In genomic region chr12:38905480-38906351, GRCh38 we compare ENCODE assay signal across 8 cellular contexts. TPM values are rescaled to one million over a fixed set of nuclear protein-coding genes. Genes with fewer than 3 reads are reported as not detected.
A peak's percentile ranks its signal among the peaks of the same experiment; 100 is the strongest.
DNase-seq lines count a peak whose midpoint lies in the region; ATAC-seq and TF ChIP-seq lines count a peak whose summit lies in the region.

Gene CPNE8, minus strand, starts transcription at chr12:38905591. Its CDS starts 57 bp downstream, at chr12:38905534.

- intact Hi-C loops in left cardiac atrium (cut with DNase I) (loop anchor here in 1 of 2 donors (5.0 kb wide), 1 partner anchor 238 kb away; no protein-coding TSS in a partner anchor), posterior cingulate gyrus (cut with DNase I) (loop anchor here (2.0 kb wide), 1 partner anchor 197 kb away; no protein-coding TSS in a partner anchor)

- H3K27ac ChIP-seq in angular gyrus (ENCODE audit: low read depth, low read length), result peak within 1 kb of the TSS; percentile 88

- DNase-seq in AG08395 (ENCODE audit: low spot score) (peak; percentile 86), SW480 (ENCODE audit: low spot score) (peak; percentile 7), left cardiac atrium (peak; percentile 92), posterior cingulate gyrus (peak; percentile 37 to 96 (median 69)), NCI-H510A (lab: John Stamatoyannopoulos, UW) (no peak)

- ATAC-seq in HG03196 (IDR thresholded peaks at IDR 0.05; ENCODE audit: unreplicated experiment), result peak; percentile 57
- ATAC-seq in left cardiac atrium, result peak; percentile 82 to 94

- peak; percentile 64 for TF ChIP-seq POLR2A in GM19099 (IDR thresholded peaks at IDR 0.05; ENCODE audit: extremely low read depth, insufficient read length, low read depth)

RNA-seq across cellular contexts. Expression of gene CPNE8, which starts in this region (rescaled TPM):
- 10 to 100 TPM; 26.4 to 27.6 TPM for total RNA-seq in left cardiac atrium
